Comparison of ENCODE assay signal across 27 cellular contexts in genomic region chr2:203164311-203164935, GRCh38.
A peak's percentile ranks its signal among the peaks of the same experiment; 100 is the strongest.
DNase-seq lines count a peak whose midpoint lies in the region; ATAC-seq, FAIRE-seq and TF ChIP-seq lines count a peak whose summit lies in the region.
"Had no signal": no experiment of that assay in that cellular context is flagged by ENCODE, and none has a peak within 500 bp of the region (broad histone marks: within the 10 kb centered on the region; RNA-seq: fewer than 3 reads in every experiment).

No MANE protein-coding gene starts in this region.

- ATAC-seq in mucosa of descending colon = no peak
- ATAC-seq in naive thymus-derived CD4-positive, alpha-beta T cell = no peak
- ATAC-seq: activated T-cell treated with anti-CD3 and anti-CD28 coated beads, Interleukin-2, amount 50 U/mL, for 72 hours; natural killer cell had no signal

- H3K36me3 ChIP-seq in mucosa of descending colon (ENCODE audit: low read depth) (no peaks in the 10 kb centered on the region), brain microvascular endothelial cell (replicated peaks) (peaks cover 10% of the 10 kb centered on the region)
- no peaks in the 10 kb centered on the region for H3K36me3 ChIP-seq in naive thymus-derived CD4-positive, alpha-beta T cell (ENCODE audit: control insufficient read depth in 2 of 3, insufficient read depth in 3 of 3, low read length in 3 of 3)
- H3K36me3 ChIP-seq: colonic mucosa had no signal

- H3K36me3 Mint-ChIP-seq in naive thymus-derived CD4-positive, alpha-beta T cell = peaks cover 0 to 41% (median 33%) of the 10 kb centered on the region in 5 donors
- H3K36me3 Mint-ChIP-seq: natural killer cell had no signal

- H3K27me3 Mint-ChIP-seq in naive thymus-derived CD4-positive, alpha-beta T cell = no peaks in the 10 kb centered on the region
- H3K27me3 Mint-ChIP-seq: CD4-positive, alpha-beta T cell had no signal

- peak; percentile 7 for DNase-seq in GM03348 (ENCODE audit: low spot score)
- peak; percentile 88 for DNase-seq in amniotic epithelial cell (ENCODE audit: low read depth)
- DNase-seq in hepatic stellate cell (ENCODE audit: low spot score) = peak; percentile 32
- no peak for DNase-seq in mucosa of descending colon
- DNase-seq in brain microvascular endothelial cell = no peak
- no peak for DNase-seq in naive thymus-derived CD4-positive, alpha-beta T cell
- DNase-seq in GM12892 (ENCODE audit: insufficient read length) = no peak
- DNase-seq: activated CD4-positive, alpha-beta T cell treated with anti-CD3 and anti-CD28 coated beads, Interleukin-2, amount 50 U/mL, for 4 hours; activated CD4-positive, CD25-positive, alpha-beta regulatory T cell; activated naive CD4-positive, alpha-beta T cell; activated T-cell treated with anti-CD3 and anti-CD28 coated beads, Interleukin-2, amount 50 U/mL, for 72 hours; amniotic stem cell; CD4-positive, alpha-beta T cell; colonic mucosa; GOT3; kidney; natural killer cell; NCI-H2029 treated with DMSO at 0.1 percent for 48 hours; NCI-H226; NCI-H774; RPMI8226; stomach had no signal

- no peaks in the 10 kb centered on the region for H3K4me1 Mint-ChIP-seq in naive thymus-derived CD4-positive, alpha-beta T cell
- H3K4me1 Mint-ChIP-seq: mesothelial cell of epicardium, natural killer cell had no signal

- POLR2A ChIA-PET in naive thymus-derived CD4-positive, alpha-beta T cell (lab: Charles Lee) = interaction anchor here (0.6 kb wide), 1 partner anchor 20 kb away, joined by 4 read pairs; no protein-coding TSS in a partner anchor

- no peaks in the 10 kb centered on the region for H3K4me1 ChIP-seq in mucosa of descending colon (ENCODE audit: low read depth)
- no peaks in the 10 kb centered on the region for H3K4me1 ChIP-seq in naive thymus-derived CD4-positive, alpha-beta T cell (ENCODE audit: control insufficient read depth in 2 of 2, insufficient read depth in 2 of 2, low read length in 2 of 2)
- H3K4me1 ChIP-seq: colonic mucosa, stomach, tibial nerve had no signal

- no peak overlapping the region for H3K27ac Mint-ChIP-seq in naive thymus-derived CD4-positive, alpha-beta T cell
- H3K27ac Mint-ChIP-seq: activated T-cell treated with anti-CD3 and anti-CD28 coated beads, Interleukin-2, amount 50 U/mL, for 72 hours; CD4-positive, alpha-beta T cell; mesothelial cell of epicardium; natural killer cell had no signal

- no peak overlapping the region for H3K27ac ChIP-seq in brain microvascular endothelial cell
- no peak overlapping the region for H3K27ac ChIP-seq in naive thymus-derived CD4-positive, alpha-beta T cell (ENCODE audit: low read depth, low read length)
- H3K27ac ChIP-seq: colonic mucosa, SJSA1, skin epidermis, tibial nerve had no signal

- TF ChIP-seq CTCF in mucosa of descending colon (IDR thresholded peaks at IDR 0.05) (no peak), brain microvascular endothelial cell (IDR thresholded peaks at IDR 0.05; ENCODE audit: low read depth, low read length, missing control alignments) (no peak)

- H3K9me3 ChIP-seq in mucosa of descending colon = no peaks in the 10 kb centered on the region
- H3K9me3 ChIP-seq in naive thymus-derived CD4-positive, alpha-beta T cell (ENCODE audit: control insufficient read depth in 2 of 3, low read length in 3 of 3) = no peaks in the 10 kb centered on the region
- H3K9me3 ChIP-seq: colonic mucosa, SJSA1, stomach, tibial nerve had no signal

- no peak for TF ChIP-seq POLR2A in GM12892 (IDR thresholded peaks at IDR 0.05; ENCODE audit: low read depth, low read length)

- peaks cover 0 to 7% (median 0%) of the 10 kb centered on the region in 11 donors for H3K9me3 Mint-ChIP-seq in naive thymus-derived CD4-positive, alpha-beta T cell
- H3K9me3 Mint-ChIP-seq: activated T-cell treated with anti-CD3 and anti-CD28 coated beads, Interleukin-2, amount 50 U/mL, for 72 hours; CD4-positive, alpha-beta T cell; natural killer cell had no signal

- H3K4me3 ChIP-seq in mucosa of descending colon (no peak overlapping the region), brain microvascular endothelial cell (ENCODE audit: low read depth, low read length) (no peak overlapping the region)
- H3K4me3 ChIP-seq in naive thymus-derived CD4-positive, alpha-beta T cell (ENCODE audit: low read length) = no peak overlapping the region
- H3K4me3 ChIP-seq: colonic mucosa, SJSA1, skin epidermis, stomach, tibial nerve had no signal

- intact Hi-C loops in mucosa of descending colon (cut with DNase I, micrococcal nuclease) = no loop called here
- intact Hi-C loops in naive thymus-derived CD4-positive, alpha-beta T cell (cut with micrococcal nuclease) = no loop called here

- FAIRE-seq in GM12892 (lab: Jason Lieb, UNC) = no peak
- FAIRE-seq: GM12891 had no signal

- H3K4me3 Mint-ChIP-seq in naive thymus-derived CD4-positive, alpha-beta T cell = no peak overlapping the region
- H3K4me3 Mint-ChIP-seq: activated T-cell treated with anti-CD3 and anti-CD28 coated beads, Interleukin-2, amount 50 U/mL, for 72 hours; CD4-positive, alpha-beta T cell; mesothelial cell of epicardium; natural killer cell had no signal

- CTCF ChIA-PET in naive thymus-derived CD4-positive, alpha-beta T cell (lab: Charles Lee) = no interaction called here

- H3K27me3 ChIP-seq in brain microvascular endothelial cell (replicated peaks) = no peaks in the 10 kb centered on the region
- no peaks in the 10 kb centered on the region for H3K27me3 ChIP-seq in naive thymus-derived CD4-positive, alpha-beta T cell (ENCODE audit: control insufficient read depth in 2 of 2, insufficient read depth in 2 of 2, low read length in 2 of 2)
- H3K27me3 ChIP-seq: colonic mucosa, SJSA1, stomach, tibial nerve had no signal

- in situ Hi-C loops in brain microvascular endothelial cell (cut with HindIII; ENCODE audit: low pct_ligation_motif_present, low sequenced_read_pairs) = no loop called here

Comparison
In these comparisons a context has a peak if more than half of its experiments do, and no peak if none do; other contexts are left out.
1. DNase-seq: peak in GM03348 (single experiment), amniotic epithelial cell (single experiment) and hepatic stellate cell (single experiment); none in mucosa of descending colon (0 of 3), brain microvascular endothelial cell (single experiment), naive thymus-derived CD4-positive, alpha-beta T cell (0 of 9) and GM12892 (single experiment).